In the genomic region with DNA sequence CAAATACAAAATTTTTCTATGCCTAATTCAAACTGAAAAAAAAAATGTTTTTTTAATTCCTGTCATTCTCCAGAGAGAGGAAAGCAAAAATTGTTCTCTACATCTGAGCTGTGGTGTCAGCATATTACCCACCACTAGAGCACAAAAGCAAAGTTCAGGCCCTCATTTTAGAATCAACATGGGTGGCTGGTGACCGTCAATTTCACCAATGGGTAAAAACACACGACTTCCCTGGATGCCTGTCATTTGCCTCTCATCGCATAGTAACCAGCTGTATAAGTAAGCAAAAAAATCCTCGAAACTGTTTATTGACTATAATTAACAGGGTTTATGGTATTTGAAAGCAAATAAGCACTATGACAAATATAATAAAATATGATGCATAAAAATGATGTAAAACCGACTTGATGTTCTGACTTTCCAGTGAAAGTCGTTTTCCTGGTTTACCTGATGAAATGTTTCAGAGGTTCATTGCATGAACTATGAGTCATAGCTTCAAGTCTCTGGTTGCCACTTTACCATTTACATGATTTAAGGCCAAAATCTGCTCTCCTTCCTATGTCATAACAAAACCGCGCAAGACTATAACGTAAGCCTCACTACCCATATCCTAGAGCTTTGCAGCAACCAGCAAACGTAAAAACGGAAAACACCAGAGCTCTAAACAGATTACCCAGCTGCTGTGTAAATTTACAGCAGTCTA, we compare ENCODE assay signal across 1 cellular context.
TF ChIP-seq lines count a peak whose summit lies in the region.

No MANE protein-coding gene starts in this region.

TF ChIP-seq in HCT116, 20 proteins besides CTCF, POLR2A, EP300 and RAD21 (continued from another document):
- TF ChIP-seq, protein P1, sequence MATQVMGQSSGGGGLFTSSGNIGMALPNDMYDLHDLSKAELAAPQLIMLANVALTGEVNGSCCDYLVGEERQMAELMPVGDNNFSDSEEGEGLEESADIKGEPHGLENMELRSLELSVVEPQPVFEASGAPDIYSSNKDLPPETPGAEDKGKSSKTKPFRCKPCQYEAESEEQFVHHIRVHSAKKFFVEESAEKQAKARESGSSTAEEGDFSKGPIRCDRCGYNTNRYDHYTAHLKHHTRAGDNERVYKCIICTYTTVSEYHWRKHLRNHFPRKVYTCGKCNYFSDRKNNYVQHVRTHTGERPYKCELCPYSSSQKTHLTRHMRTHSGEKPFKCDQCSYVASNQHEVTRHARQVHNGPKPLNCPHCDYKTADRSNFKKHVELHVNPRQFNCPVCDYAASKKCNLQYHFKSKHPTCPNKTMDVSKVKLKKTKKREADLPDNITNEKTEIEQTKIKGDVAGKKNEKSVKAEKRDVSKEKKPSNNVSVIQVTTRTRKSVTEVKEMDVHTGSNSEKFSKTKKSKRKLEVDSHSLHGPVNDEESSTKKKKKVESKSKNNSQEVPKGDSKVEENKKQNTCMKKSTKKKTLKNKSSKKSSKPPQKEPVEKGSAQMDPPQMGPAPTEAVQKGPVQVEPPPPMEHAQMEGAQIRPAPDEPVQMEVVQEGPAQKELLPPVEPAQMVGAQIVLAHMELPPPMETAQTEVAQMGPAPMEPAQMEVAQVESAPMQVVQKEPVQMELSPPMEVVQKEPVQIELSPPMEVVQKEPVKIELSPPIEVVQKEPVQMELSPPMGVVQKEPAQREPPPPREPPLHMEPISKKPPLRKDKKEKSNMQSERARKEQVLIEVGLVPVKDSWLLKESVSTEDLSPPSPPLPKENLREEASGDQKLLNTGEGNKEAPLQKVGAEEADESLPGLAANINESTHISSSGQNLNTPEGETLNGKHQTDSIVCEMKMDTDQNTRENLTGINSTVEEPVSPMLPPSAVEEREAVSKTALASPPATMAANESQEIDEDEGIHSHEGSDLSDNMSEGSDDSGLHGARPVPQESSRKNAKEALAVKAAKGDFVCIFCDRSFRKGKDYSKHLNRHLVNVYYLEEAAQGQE (IDR thresholded peaks at IDR 0.05; ENCODE audit: low read depth), result no peak
- no peak for TF ChIP-seq EZH2 (IDR thresholded peaks at IDR 0.05)
